16 cellular contexts compared by ENCODE assay signal in the genomic region with DNA sequence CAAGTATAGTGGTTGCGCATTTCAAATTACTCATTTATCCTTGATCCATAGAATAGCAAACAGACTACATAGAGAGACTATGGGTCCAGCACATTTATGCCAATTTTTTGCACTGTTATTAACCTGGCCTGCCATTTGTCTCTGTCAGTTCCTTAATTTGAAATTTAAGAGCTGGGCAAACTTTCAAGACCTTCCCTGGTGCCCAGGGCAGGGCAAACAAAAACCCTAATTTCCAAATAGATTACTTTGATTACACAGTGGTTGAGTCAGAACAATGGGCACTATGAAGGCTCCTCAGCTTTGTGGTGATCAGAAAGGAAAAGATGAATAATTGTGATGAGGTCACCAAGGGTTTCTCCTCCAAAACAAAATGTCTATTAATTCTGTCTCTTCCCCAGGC.
DNase-seq lines count a peak whose midpoint lies in the region; ATAC-seq and TF ChIP-seq lines count a peak whose summit lies in the region.
"Had no signal": no experiment of that assay in that cellular context is flagged by ENCODE, and none has a peak within 500 bp of the region (broad histone marks: within the 10 kb centered on the region; RNA-seq: fewer than 3 reads in every experiment).

No MANE protein-coding gene starts in this region.

- no peaks in the 10 kb centered on the region for H3K9me3 ChIP-seq in SK-N-SH
- H3K9me3 ChIP-seq in SJCRH30 (replicated peaks): 0 out of 2 replicates have a peak, but pooled peaks cover 2% of the 10 kb centered on the region
- H3K9me3 ChIP-seq: prostate gland had no signal

- no peaks in the 10 kb centered on the region for H3K79me2 ChIP-seq in SK-N-SH (ENCODE audit: insufficient read depth)

- WGBS in SK-N-SH (ENCODE audit: low lambda C conversion rate): 83% methylated on average over 1 of the region's 1 CpG

- H3K4me1 ChIP-seq in SK-N-SH (ENCODE audit: control insufficient read depth in 1 of 2, insufficient read depth in 2 of 2, low read depth in 1 of 2, low read length in 1 of 2): no peaks in the 10 kb centered on the region; a peak in 3 of 4 replicates
- peaks cover 43% of the 10 kb centered on the region for H3K4me1 ChIP-seq in SJCRH30
- H3K4me1 ChIP-seq: prostate gland had no signal

- TF ChIP-seq RAD21 in SK-N-SH (IDR thresholded peaks at IDR 0.05; ENCODE audit: low read length): no peak

- CTCF ChIA-PET in SK-N-SH (lab: Yijun Ruan, JAX): no interaction called here
- CTCF ChIA-PET in activated CD4-positive, alpha-beta memory T cell treated with anti-CD3 and anti-CD28 coated beads for 36 hours (lab: Charles Lee): no interaction called here

- no peak for ATAC-seq in SK-N-SH treated with all-trans-retinoic acid at 6 μM for 48 hours
- ATAC-seq: CD8-positive, alpha-beta T cell had no signal

- no peak overlapping the region for H3K4me2 ChIP-seq in SK-N-SH

- H3K9me2 ChIP-seq in SK-N-SH: no peaks in the 10 kb centered on the region

- no peaks in the 10 kb centered on the region for H3K36me3 Mint-ChIP-seq in stimulated activated naive CD8-positive, alpha-beta T cell treated with anti-CD3 and anti-CD28 coated beads, Interleukin-15, Interleukin-2, amounts not matched to agents 100 ng/mL and 50 ng/mL, for 24 hours (ENCODE audit: low read depth)
- no peaks in the 10 kb centered on the region for H3K36me3 Mint-ChIP-seq in activated CD4-positive, alpha-beta memory T cell treated with anti-CD3 and anti-CD28 coated beads for 36 hours
- H3K36me3 Mint-ChIP-seq: activated naive CD4-positive, alpha-beta T cell treated with anti-CD3 and anti-CD28 coated beads, Interleukin-2, amount 10 ng/mL, durations not matched to agents 7 days and 5 days; CD8-positive, alpha-beta T cell had no signal

- H3K4me3 ChIP-seq in SK-N-SH (ENCODE audit: low read depth in 2 of 2, low read length in 1 of 2): no peak overlapping the region
- H3K4me3 ChIP-seq in SJCRH30: no peak overlapping the region
- H3K4me3 ChIP-seq in fibroblast of pulmonary artery (replicated peaks; ENCODE audit: low read depth, low read length): no peak overlapping the region
- H3K4me3 ChIP-seq: prostate gland, SK-N-MC had no signal

- H3K9ac ChIP-seq in SK-N-SH: no peak overlapping the region

- H3K4me1 Mint-ChIP-seq in stimulated activated naive CD8-positive, alpha-beta T cell treated with anti-CD3 and anti-CD28 coated beads, Interleukin-15, Interleukin-2, amounts not matched to agents 100 ng/mL and 50 ng/mL, for 24 hours (ENCODE audit: low read depth): peaks cover 33% of the 10 kb centered on the region
- H3K4me1 Mint-ChIP-seq in activated CD4-positive, alpha-beta memory T cell treated with anti-CD3 and anti-CD28 coated beads for 36 hours (ENCODE audit: low read depth): peaks cover 10% of the 10 kb centered on the region
- H3K4me1 Mint-ChIP-seq: central memory CD8-positive, alpha-beta T cell had no signal

- no peaks in the 10 kb centered on the region for H3K27me3 ChIP-seq in SK-N-SH (ENCODE audit: insufficient read depth)
- no peaks in the 10 kb centered on the region for H3K27me3 ChIP-seq in SJCRH30

- H3K36me3 ChIP-seq in SK-N-SH (replicated peaks in 1 of 2; ENCODE audit: control insufficient read depth in 1 of 2, insufficient read depth in 2 of 2, low read length in 1 of 2) (no peaks in the 10 kb centered on the region), SJCRH30 (no peaks in the 10 kb centered on the region)
- H3K36me3 ChIP-seq: prostate gland had no signal

- intact Hi-C loops in activated CD4-positive, alpha-beta memory T cell treated with anti-CD3 and anti-CD28 coated beads for 36 hours (cut with micrococcal nuclease): no loop called here

- peak overlapping the region; percentile 33 to 71; a peak in 3 of 4 replicates for H3K27ac ChIP-seq in SK-N-SH (ENCODE audit: low read depth in 2 of 2, low read length in 1 of 2)
- peak overlapping the region; percentile 87 for H3K27ac ChIP-seq in SJCRH30
- H3K27ac ChIP-seq: 22Rv1, prostate gland, SK-N-MC had no signal

- H3K27ac Mint-ChIP-seq in stimulated activated naive CD8-positive, alpha-beta T cell treated with anti-CD3 and anti-CD28 coated beads, Interleukin-15, Interleukin-2, amounts not matched to agents 100 ng/mL and 50 ng/mL, for 24 hours: peak overlapping the region; percentile 33
- H3K27ac Mint-ChIP-seq in activated CD4-positive, alpha-beta memory T cell treated with anti-CD3 and anti-CD28 coated beads for 36 hours: no peak overlapping the region
- H3K27ac Mint-ChIP-seq: activated naive CD4-positive, alpha-beta T cell treated with anti-CD3 and anti-CD28 coated beads, Interleukin-2, amount 10 ng/mL, durations not matched to agents 7 days and 5 days; CD8-positive, alpha-beta T cell; endodermal cell had no signal

- peak in 1 of 2 experiments; percentile 18; a peak in 1 of 4 replicates for TF ChIP-seq EP300 in SK-N-SH (IDR thresholded peaks at IDR 0.05; ENCODE audit: borderline replicate concordance in 1 of 2, low read depth in 1 of 2, low read length in 1 of 2)

- no peak overlapping the region for H2AFZ ChIP-seq in SK-N-SH (ENCODE audit: low read depth)

- TF ChIP-seq CTCF in SK-N-SH (IDR thresholded peaks at IDR 0.05) (no peak), fibroblast of pulmonary artery (IDR thresholded peaks at IDR 0.05; ENCODE audit: low read length, missing control alignments) (no peak)

- DNase-seq in SK-N-SH: no peak
- DNase-seq in SJCRH30: peak; percentile 58 to 86
- DNase-seq in fibroblast of pulmonary artery (ENCODE audit: low read depth): peak; percentile 32
- no peak for DNase-seq in activated CD4-positive, alpha-beta memory T cell treated with anti-CD3 and anti-CD28 coated beads for 36 hours
- no peak for DNase-seq in NCI-H1930 (lab: John Stamatoyannopoulos, UW)
- DNase-seq in SKM-1 treated with dmso at 0.1 percent for 144 hours (lab: John Stamatoyannopoulos, UW; ENCODE audit: unreplicated experiment): no peak
- DNase-seq: activated naive CD4-positive, alpha-beta T cell treated with anti-CD3 and anti-CD28 coated beads, Interleukin-2, amount 10 ng/mL, durations not matched to agents 7 days and 5 days; CD8-positive, alpha-beta T cell; endodermal cell; NCI-H1048 had no signal

- no peaks in the 10 kb centered on the region for H3K27me3 Mint-ChIP-seq in stimulated activated naive CD8-positive, alpha-beta T cell treated with anti-CD3 and anti-CD28 coated beads, Interleukin-15, Interleukin-2, amounts not matched to agents 100 ng/mL and 50 ng/mL, for 24 hours
- peaks cover 6% of the 10 kb centered on the region for H3K27me3 Mint-ChIP-seq in activated CD4-positive, alpha-beta memory T cell treated with anti-CD3 and anti-CD28 coated beads for 36 hours
- H3K27me3 Mint-ChIP-seq: central memory CD8-positive, alpha-beta T cell had no signal

- POLR2A ChIA-PET in SK-N-SH (lab: Yijun Ruan, JAX): no interaction called here
- POLR2A ChIA-PET in activated CD4-positive, alpha-beta memory T cell treated with anti-CD3 and anti-CD28 coated beads for 36 hours (lab: Charles Lee): no interaction called here

- no peak overlapping the region for H3K4me3 Mint-ChIP-seq in stimulated activated naive CD8-positive, alpha-beta T cell treated with anti-CD3 and anti-CD28 coated beads, Interleukin-15, Interleukin-2, amounts not matched to agents 100 ng/mL and 50 ng/mL, for 24 hours
- H3K4me3 Mint-ChIP-seq in activated CD4-positive, alpha-beta memory T cell treated with anti-CD3 and anti-CD28 coated beads for 36 hours: no peak overlapping the region
- H3K4me3 Mint-ChIP-seq: activated naive CD4-positive, alpha-beta T cell treated with anti-CD3 and anti-CD28 coated beads, Interleukin-2, amount 10 ng/mL, durations not matched to agents 7 days and 5 days; CD8-positive, alpha-beta T cell; central memory CD8-positive, alpha-beta T cell; endodermal cell had no signal

- H3F3A ChIP-seq in SK-N-SH (replicated peaks; ENCODE audit: insufficient read depth): peaks cover 15% of the 10 kb centered on the region

- H4K20me1 ChIP-seq in SK-N-SH (ENCODE audit: insufficient read depth): no peaks in the 10 kb centered on the region

- no peaks in the 10 kb centered on the region for H3K9me3 Mint-ChIP-seq in stimulated activated naive CD8-positive, alpha-beta T cell treated with anti-CD3 and anti-CD28 coated beads, Interleukin-15, Interleukin-2, amounts not matched to agents 100 ng/mL and 50 ng/mL, for 24 hours
- no peaks in the 10 kb centered on the region for H3K9me3 Mint-ChIP-seq in activated CD4-positive, alpha-beta memory T cell treated with anti-CD3 and anti-CD28 coated beads for 36 hours
- H3K9me3 Mint-ChIP-seq: activated naive CD4-positive, alpha-beta T cell treated with anti-CD3 and anti-CD28 coated beads, Interleukin-2, amount 10 ng/mL, durations not matched to agents 7 days and 5 days; central memory CD8-positive, alpha-beta T cell had no signal

TF ChIP-seq in SK-N-SH, 30 proteins besides CTCF, POLR2A, EP300 and RAD21 (continues in another document):
- TF ChIP-seq FOSL2 (IDR thresholded peaks at IDR 0.05; ENCODE audit: borderline replicate concordance, low read depth) (peak; percentile 35; the same call in 1 of the 2 replicates), RXRA (IDR thresholded peaks at IDR 0.05; ENCODE audit: borderline replicate concordance, low read depth) (no peak), TAF1 (IDR thresholded peaks at IDR 0.05; ENCODE audit: borderline replicate concordance, low read depth, low read length) (no peak)
- TF ChIP-seq, protein P1, sequence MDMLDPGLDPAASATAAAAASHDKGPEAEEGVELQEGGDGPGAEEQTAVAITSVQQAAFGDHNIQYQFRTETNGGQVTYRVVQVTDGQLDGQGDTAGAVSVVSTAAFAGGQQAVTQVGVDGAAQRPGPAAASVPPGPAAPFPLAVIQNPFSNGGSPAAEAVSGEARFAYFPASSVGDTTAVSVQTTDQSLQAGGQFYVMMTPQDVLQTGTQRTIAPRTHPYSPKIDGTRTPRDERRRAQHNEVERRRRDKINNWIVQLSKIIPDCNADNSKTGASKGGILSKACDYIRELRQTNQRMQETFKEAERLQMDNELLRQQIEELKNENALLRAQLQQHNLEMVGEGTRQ (IDR thresholded peaks at IDR 0.05; ENCODE audit: borderline replicate concordance, low read depth, low read length): no peak

TF ChIP-seq in SK-N-SH treated with all-trans-retinoic acid at 6 μM for 48 hours, 23 proteins besides CTCF, POLR2A, EP300 and RAD21 (continues in another document):
- no peak for TF ChIP-seq BACH2 (CRISPR knock-in tag; IDR thresholded peaks at IDR 0.05; ENCODE audit: borderline replicate concordance)
- no peak for TF ChIP-seq CSDC2 (CRISPR knock-in tag; IDR thresholded peaks at IDR 0.05)
- no peak for TF ChIP-seq OSR1 (CRISPR knock-in tag; IDR thresholded peaks at IDR 0.05)
- no peak for TF ChIP-seq ZFP30 (CRISPR knock-in tag; IDR thresholded peaks at IDR 0.05)
- TF ChIP-seq ZNF565 (CRISPR knock-in tag; conservative IDR thresholded peaks at IDR 0.05; ENCODE audit: low read depth): no peak
- TF ChIP-seq TCF4 (CRISPR knock-in tag; IDR thresholded peaks at IDR 0.05; ENCODE audit: borderline replicate concordance): no peak
- no peak for TF ChIP-seq ZFP3 (CRISPR knock-in tag; IDR thresholded peaks at IDR 0.05)

Comparison
In these comparisons a context has a peak if more than half of its experiments do, and no peak if none do; other contexts are left out.
1. DNase-seq: peak in SJCRH30 (2 of 2) and fibroblast of pulmonary artery (single experiment); none in SK-N-SH (single experiment), activated CD4-positive, alpha-beta memory T cell treated with anti-CD3 and anti-CD28 coated beads for 36 hours (single experiment), NCI-H1930 (0 of 2) and SKM-1 treated with dmso at 0.1 percent for 144 hours (single experiment).